ENCODE assay signal across 1 cellular context in the genomic region with DNA sequence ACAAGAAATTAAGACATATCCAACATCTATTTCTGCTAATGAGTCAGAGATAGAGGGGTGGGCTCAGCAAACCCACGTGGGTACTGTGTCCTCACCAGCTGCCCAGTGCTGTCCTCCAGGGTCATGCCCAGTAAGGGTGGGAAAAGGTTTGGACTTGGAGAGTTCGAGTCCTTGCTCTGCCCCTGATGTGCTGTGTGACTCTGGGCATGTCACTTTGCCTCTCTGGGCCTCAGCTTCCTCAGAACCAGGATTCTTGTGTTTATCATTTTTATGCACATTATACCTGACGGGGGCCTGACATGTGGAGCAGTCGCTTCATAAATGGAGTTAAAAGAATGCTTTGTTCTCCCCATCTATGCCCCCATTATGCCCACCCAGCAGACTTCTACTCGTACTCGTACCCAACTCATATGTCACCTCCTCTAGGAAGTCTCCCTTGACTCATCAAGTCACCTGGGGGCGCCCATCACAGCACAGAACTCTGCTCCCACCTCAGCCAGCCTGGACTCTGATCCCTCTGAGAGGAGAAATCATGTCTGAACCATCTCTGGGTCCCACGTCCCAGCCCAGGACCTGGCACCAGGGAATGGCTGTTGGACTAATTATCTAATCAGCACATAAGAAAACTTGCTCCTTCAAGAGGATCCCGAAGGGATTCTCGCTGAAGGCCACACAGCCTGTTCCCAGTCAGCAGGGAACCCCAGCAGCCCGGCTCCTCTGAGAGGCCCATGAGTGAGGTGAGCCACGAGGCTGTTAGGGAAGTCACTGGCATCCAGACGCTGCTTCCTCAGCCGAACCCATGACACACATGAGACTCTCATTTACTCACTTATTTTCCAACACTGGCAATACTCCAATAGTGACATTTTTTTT.
TF ChIP-seq lines count a peak whose summit lies in the region.

No MANE protein-coding gene starts in this region.

TF ChIP-seq in WTC11, 78 proteins besides CTCF, POLR2A, EP300 and RAD21 (continued from another document):
- TF ChIP-seq SOX15 (CRISPR knock-in tag; IDR thresholded peaks at IDR 0.05) (no peak), ATF1 (CRISPR knock-in tag; IDR thresholded peaks at IDR 0.05) (no peak), FOXP1 (CRISPR knock-in tag; IDR thresholded peaks at IDR 0.05; ENCODE audit: borderline replicate concordance) (no peak), ETV6 (CRISPR knock-in tag; IDR thresholded peaks at IDR 0.05) (no peak), MXD4 (CRISPR knock-in tag; IDR thresholded peaks at IDR 0.05; ENCODE audit: borderline replicate concordance) (no peak), ZNF138 (CRISPR knock-in tag; conservative IDR thresholded peaks at IDR 0.05) (no peak), ZNF263 (CRISPR knock-in tag; IDR thresholded peaks at IDR 0.05; ENCODE audit: low read depth) (no peak), HMGA2 (CRISPR knock-in tag; IDR thresholded peaks at IDR 0.05) (no peak), ZNF671 (CRISPR knock-in tag; IDR thresholded peaks at IDR 0.05) (no peak), ZNF532 (CRISPR knock-in tag; IDR thresholded peaks at IDR 0.05; ENCODE audit: borderline replicate concordance) (no peak)
